8 cellular contexts compared by ENCODE assay signal in the genomic region with DNA sequence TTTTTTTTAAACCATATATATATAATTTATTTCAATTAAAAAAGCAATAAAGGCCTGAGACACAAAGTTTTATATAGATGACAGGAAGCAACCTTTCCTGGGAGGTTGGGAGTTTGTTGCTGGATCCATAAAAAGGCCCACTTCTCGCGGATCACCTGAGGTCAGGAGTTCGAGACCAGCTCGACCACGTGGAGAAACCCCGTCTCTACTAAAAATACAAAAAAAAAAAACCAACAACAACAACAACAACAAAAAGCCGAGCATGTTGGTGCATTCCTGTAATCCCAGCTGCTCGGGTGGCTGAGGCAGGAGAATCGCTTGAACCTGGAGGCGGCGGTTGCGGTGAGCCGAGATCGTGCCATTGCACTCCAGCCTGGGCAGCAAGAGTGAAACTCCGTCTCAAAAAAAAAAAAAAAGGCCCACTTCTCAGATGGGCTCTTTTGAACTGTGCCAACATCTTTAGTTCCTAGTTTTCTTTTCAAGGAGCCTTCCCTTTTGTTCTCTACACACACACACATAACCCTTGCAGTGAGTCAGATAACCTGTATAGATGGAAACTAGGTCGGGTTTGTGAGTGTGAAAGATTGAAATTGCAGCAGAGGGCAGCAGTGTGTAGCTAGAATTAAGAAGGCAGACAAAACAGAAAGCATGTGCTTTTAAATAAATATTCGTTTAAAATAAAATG. TPM values are rescaled to one million over a fixed set of nuclear protein-coding genes. Genes with fewer than 3 reads are reported as not detected.
DNase-seq lines count a peak whose midpoint lies in the region; ATAC-seq and TF ChIP-seq lines count a peak whose summit lies in the region.

No MANE protein-coding gene starts in this region.

- no peak for TF ChIP-seq POLR2A in heart left ventricle (IDR thresholded peaks at IDR 0.05)

- H3K9me3 Mint-ChIP-seq in activated naive CD4-positive, alpha-beta T cell treated with anti-CD3 and anti-CD28 coated beads, Interleukin-2, amount 50 U/mL, for 72 hours = no peaks in the 10 kb centered on the region

- peak; percentile 70 for TF ChIP-seq CTCF in LNCAP (IDR thresholded peaks at IDR 0.05)
- TF ChIP-seq CTCF in heart left ventricle (IDR thresholded peaks at IDR 0.05) = peak; percentile 41 to 76 (median 58)

- WGBS in heart left ventricle, 4 donors = 57 to 69% (median 64%) methylated on average over 17 of the region's 17 CpGs

- intact Hi-C loops in heart left ventricle (cut with DNase I) = loop anchor here in 3 of 10 donors (1.0 to 5.0 kb wide), 4 partner anchors 196 to 296 kb away; no protein-coding TSS in a partner anchor

- H3K9me3 ChIP-seq in heart left ventricle = no peaks in the 10 kb centered on the region

- H3K27me3 ChIP-seq in heart left ventricle = no peaks in the 10 kb centered on the region

- H3K4me3 ChIP-seq in heart left ventricle = peak overlapping the region in 8 of 12 donors; percentile 72 to 90 (median 86)

- H3K36me3 Mint-ChIP-seq in activated naive CD4-positive, alpha-beta T cell treated with anti-CD3 and anti-CD28 coated beads, Interleukin-2, amount 50 U/mL, for 72 hours = peaks cover 20 to 25% of the 10 kb centered on the region in 2 donors

- peak overlapping the region in 11 of 12 donors; percentile 81 to 96 (median 92) for H3K27ac ChIP-seq in heart left ventricle

- peak; percentile 78 for DNase-seq in Daoy (ENCODE audit: low read depth)
- DNase-seq in RPMI8226 = peak; percentile 73
- peak in 1 of 2 donors; percentile 36 for DNase-seq in activated naive CD4-positive, alpha-beta T cell treated with anti-CD3 and anti-CD28 coated beads, Interleukin-2, amount 50 U/mL, for 72 hours (ENCODE audit: low spot score in 2 of 2)
- peak in 2 of 5 donors; percentile 28 to 32 for DNase-seq in heart left ventricle
- DNase-seq in pulmonary artery endothelial cell (ENCODE audit: low read depth, low spot score) = peak; percentile 87

- H3K4me1 ChIP-seq in heart left ventricle = peaks cover 0 to 49% (median 31%) of the 10 kb centered on the region in 12 donors

- H3K36me3 ChIP-seq in heart left ventricle = peaks cover 0 to 25% (median 22%) of the 10 kb centered on the region in 9 donors

- peak; percentile 49 for ATAC-seq in GM21786 (IDR thresholded peaks at IDR 0.05; ENCODE audit: unreplicated experiment)
- ATAC-seq in activated naive CD4-positive, alpha-beta T cell treated with anti-CD3 and anti-CD28 coated beads, Interleukin-2, amount 50 U/mL, for 72 hours = peak; percentile 69 to 74
- peak; percentile 10 to 59 (median 49) for ATAC-seq in heart left ventricle
- no peak for ATAC-seq in HG03521 (IDR thresholded peaks at IDR 0.05; ENCODE audit: unreplicated experiment)

- H3K27ac Mint-ChIP-seq in activated naive CD4-positive, alpha-beta T cell treated with anti-CD3 and anti-CD28 coated beads, Interleukin-2, amount 50 U/mL, for 72 hours = peak overlapping the region; percentile 96 to 97

RNA-seq across cellular contexts. Expression of a gene that starts 1.2 kb away (rescaled TPM):
- 5.8 and 7.5 TPM in 2 replicates for total RNA-seq in Daoy (2014; rRNA removed; shearing (Covaris generic))
- 10 to 100 TPM; 37.9 to 65.1 TPM for total RNA-seq in activated naive CD4-positive, alpha-beta T cell treated with anti-CD3 and anti-CD28 coated beads, Interleukin-2, amount 50 U/mL, for 72 hours
- total RNA-seq in heart left ventricle (10 to 100 TPM in 7 of 9 donors, 1 to 10 TPM in 2; 5.2 to 23.1 (median 20.7) TPM), pulmonary artery endothelial cell (6.9 and 9.0 TPM in 2 replicates)
- polyA plus RNA-seq in heart left ventricle = 10 to 100 TPM in 1 of 2 donors, 1 to 10 TPM in 1; 7.5 to 13.1 TPM
